In the genomic region with DNA sequence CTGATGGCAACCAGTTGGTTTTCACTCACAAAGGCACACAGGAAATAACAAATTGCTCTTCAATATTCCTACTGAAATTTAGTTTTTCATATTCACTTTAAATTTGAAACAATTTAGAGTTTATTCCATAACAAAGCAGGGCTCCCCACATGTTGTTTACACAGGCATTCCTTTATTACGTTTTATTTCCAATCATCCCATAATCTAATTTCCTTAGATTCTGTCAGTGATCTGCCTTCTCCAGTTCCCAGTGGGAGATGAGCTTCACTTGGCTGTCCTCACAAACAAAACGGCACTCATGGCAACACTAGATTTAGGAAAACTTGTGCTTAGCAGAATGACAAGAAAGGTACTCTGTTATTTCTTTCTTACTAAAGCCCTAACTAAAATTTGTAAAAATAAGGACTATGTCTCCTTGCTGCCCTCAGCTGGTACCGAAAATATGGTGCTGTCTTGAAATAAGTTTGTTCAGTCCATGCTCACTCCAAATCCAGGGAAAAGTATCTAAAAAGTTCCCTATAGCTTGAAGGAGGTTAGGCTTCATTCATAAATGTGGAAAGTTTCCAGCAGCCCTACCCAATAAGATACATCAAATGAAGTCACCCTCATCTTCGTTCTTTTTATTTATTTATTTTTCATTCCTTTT, we compare ENCODE assay signal across 14 cellular contexts. TPM values are rescaled to one million over a fixed set of nuclear protein-coding genes. Genes with fewer than 3 reads are reported as not detected.
A peak's percentile ranks its signal among the peaks of the same experiment; 100 is the strongest.
DNase-seq lines count a peak whose midpoint lies in the region; ATAC-seq and TF ChIP-seq lines count a peak whose summit lies in the region.
"Had no signal": no experiment of that assay in that cellular context is flagged by ENCODE, and none has a peak within 500 bp of the region (broad histone marks: within the 10 kb centered on the region; RNA-seq: fewer than 3 reads in every experiment).

No MANE protein-coding gene starts in this region.

- no peaks in the 10 kb centered on the region for H3K36me3 Mint-ChIP-seq in activated T-cell treated with anti-CD3 and anti-CD28 coated beads, Interleukin-2, amount 50 U/mL, for 72 hours (ENCODE audit: insufficient read depth in 2 of 2)
- H3K36me3 Mint-ChIP-seq: type B pancreatic cell had no signal

- TF ChIP-seq CTCF in astrocyte of the spinal cord (IDR thresholded peaks at IDR 0.05; ENCODE audit: low read depth, low read length) (peak; percentile 36), foreskin fibroblast (IDR thresholded peaks at IDR 0.05; ENCODE audit: low read depth, low read length) (peak; percentile 18), GM13977 (IDR thresholded peaks at IDR 0.05; ENCODE audit: extremely low read depth, insufficient read depth, missing control alignments) (no peak)

- no peak overlapping the region for H3K4me3 ChIP-seq in astrocyte of the spinal cord (ENCODE audit: low read depth, low read length)
- H3K4me3 ChIP-seq in foreskin fibroblast (ENCODE audit: low read depth in 1 of 2, low read length in 2 of 2): no peak overlapping the region
- H3K4me3 ChIP-seq: lower lobe of right lung had no signal

- H3K4me1 Mint-ChIP-seq in activated T-cell treated with anti-CD3 and anti-CD28 coated beads, Interleukin-2, amount 50 U/mL, for 72 hours (ENCODE audit: low read depth): no peaks in the 10 kb centered on the region

- no peak for DNase-seq in activated T-cell treated with anti-CD3 and anti-CD28 coated beads, Interleukin-2, amount 50 U/mL, for 72 hours
- DNase-seq in activated T-cell treated with anti-CD3 and anti-CD28 coated beads, Interleukin-2, amount 50 U/mL, for 48 hours: no peak
- DNase-seq in astrocyte of the spinal cord (ENCODE audit: low read depth, low spot score) (peak; percentile 33), foreskin fibroblast (peak; percentile 18 to 59), superior temporal gyrus (ENCODE audit: extremely low spot score) (peak; percentile 41), GM13977 (ENCODE audit: low spot score) (no peak), NCI-H524 treated with DMSO at 0.1 percent for 48 hours (lab: John Stamatoyannopoulos, UW) (no peak)
- DNase-seq: activated CD4-positive, CD25-positive, alpha-beta regulatory T cell; Caco-2; lower lobe of right lung; NCI-H1930; NCI-H748 treated with DMSO at 0.1 percent for 48 hours had no signal

- H3K4me3 Mint-ChIP-seq in activated T-cell treated with anti-CD3 and anti-CD28 coated beads, Interleukin-2, amount 50 U/mL, for 72 hours: no peak overlapping the region
- H3K4me3 Mint-ChIP-seq: type B pancreatic cell had no signal

- in situ Hi-C loops in astrocyte of the spinal cord (cut with HindIII; ENCODE audit: low sequenced_read_pairs) (no loop called here), GM13977 (cut with MboI; ENCODE audit: low pct_unique_long_range_greater_than_20kb, low sequenced_read_pairs, unreplicated experiment) (no loop called here)

- H3K9me3 Mint-ChIP-seq in activated T-cell treated with anti-CD3 and anti-CD28 coated beads, Interleukin-2, amount 50 U/mL, for 72 hours: no peaks in the 10 kb centered on the region
- H3K9me3 Mint-ChIP-seq: type B pancreatic cell had no signal

- peak overlapping the region; percentile 75 for H3K27ac Mint-ChIP-seq in activated T-cell treated with anti-CD3 and anti-CD28 coated beads, Interleukin-2, amount 50 U/mL, for 72 hours
- H3K27ac Mint-ChIP-seq: type B pancreatic cell had no signal

- no peak for ATAC-seq in activated T-cell treated with anti-CD3 and anti-CD28 coated beads, Interleukin-2, amount 50 U/mL, for 72 hours (replicated peaks in 1 of 2)
- ATAC-seq in GM21447 (IDR thresholded peaks at IDR 0.05; ENCODE audit: unreplicated experiment): no peak
- ATAC-seq: lower lobe of right lung had no signal

- H3K27me3 Mint-ChIP-seq in activated T-cell treated with anti-CD3 and anti-CD28 coated beads, Interleukin-2, amount 50 U/mL, for 72 hours (ENCODE audit: low read depth): no peaks in the 10 kb centered on the region
- H3K27me3 Mint-ChIP-seq: type B pancreatic cell had no signal

RNA-seq across cellular contexts. Expression of a gene that starts 23.0 kb away (rescaled TPM):
- total RNA-seq in activated T-cell treated with anti-CD3 and anti-CD28 coated beads, Interleukin-2, amount 50 U/mL, for 72 hours: 10 to 100 TPM; 12.8 to 14.1 TPM

RNA-seq across cellular contexts. Expression of a gene that starts 42.7 kb away (rescaled TPM):
- total RNA-seq in activated T-cell treated with anti-CD3 and anti-CD28 coated beads, Interleukin-2, amount 50 U/mL, for 72 hours: not detected
- total RNA-seq: Caco-2, lower lobe of right lung had no signal

Comparison
In these comparisons a context has a peak if more than half of its experiments do, and no peak if none do; other contexts are left out.
1. DNase-seq: peak in astrocyte of the spinal cord (single experiment), foreskin fibroblast (2 of 2) and superior temporal gyrus (single experiment); none in activated T-cell treated with anti-CD3 and anti-CD28 coated beads, Interleukin-2, amount 50 U/mL, for 72 hours (0 of 2), activated T-cell treated with anti-CD3 and anti-CD28 coated beads, Interleukin-2, amount 50 U/mL, for 48 hours (0 of 2), GM13977 (single experiment) and NCI-H524 treated with DMSO at 0.1 percent for 48 hours (single experiment).